ENCODE assay signal across 25 cellular contexts in the genomic region with DNA sequence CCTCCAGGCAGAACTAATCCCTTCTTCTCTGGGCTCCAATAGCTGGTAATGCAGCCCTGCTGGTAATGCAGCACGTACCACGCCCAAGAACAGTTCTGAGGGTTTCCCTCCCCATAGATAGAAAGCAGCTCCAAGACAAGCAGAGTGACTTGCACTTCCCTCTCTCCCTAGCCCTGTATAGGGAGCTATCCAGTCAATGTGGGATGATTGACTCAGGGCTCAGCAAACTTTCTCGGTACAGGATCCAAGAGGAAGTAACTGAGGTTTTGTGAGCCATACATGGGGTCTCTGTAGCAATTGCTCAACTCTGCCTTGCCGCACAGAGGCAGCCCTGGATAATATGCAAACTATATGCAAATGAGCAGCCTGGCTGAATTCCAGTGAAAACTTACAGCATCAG. TPM values are rescaled to one million over a fixed set of nuclear protein-coding genes. Genes with fewer than 3 reads are reported as not detected.
A peak's percentile ranks its signal among the peaks of the same experiment; 100 is the strongest.
DNase-seq lines count a peak whose midpoint lies in the region; ATAC-seq and TF ChIP-seq lines count a peak whose summit lies in the region.
"Had no signal": no experiment of that assay in that cellular context is flagged by ENCODE, and none has a peak within 500 bp of the region (broad histone marks: within the 10 kb centered on the region; RNA-seq: fewer than 3 reads in every experiment).

No MANE protein-coding gene starts in this region.

- H3K36me3 ChIP-seq in transverse colon, result no peaks in the 10 kb centered on the region
- H3K36me3 ChIP-seq: stomach, tibial artery had no signal

- TF ChIP-seq POLR2A in erythroblast (IDR thresholded peaks at IDR 0.05; ENCODE audit: low read length) (no peak), transverse colon (IDR thresholded peaks at IDR 0.05) (no peak)

- 50% methylated on average over 4 of the region's 4 CpGs; no CpG with 5 or more reads in 1 of the 2 donors for WGBS in transverse colon (ENCODE audit: low coverage in 1 of 2), 2 donors

- no peak for TF ChIP-seq CTCF in transverse colon (IDR thresholded peaks at IDR 0.05)
- no peak for TF ChIP-seq CTCF in foreskin keratinocyte (conservative IDR thresholded peaks at IDR 0.05)

- no peaks in the 10 kb centered on the region for H3K27me3 ChIP-seq in transverse colon
- peaks cover 19% of the 10 kb centered on the region for H3K27me3 ChIP-seq in foreskin keratinocyte

- no peak overlapping the region for H3K4me3 ChIP-seq in transverse colon
- H3K4me3 ChIP-seq: psoas muscle, stomach, tibial artery had no signal

- peak; percentile 52 to 68 for DNase-seq in Kasumi-1 (lab: John Stamatoyannopoulos, UW)
- peak; percentile 72 for DNase-seq in NCI-H82 (lab: John Stamatoyannopoulos, UW)
- peak; percentile 18 to 23 for DNase-seq in erythroblast (lab: John Stamatoyannopoulos, UW)
- DNase-seq in transverse colon, result peak; percentile 41
- no peak for DNase-seq in hypothalamus (lab: John Stamatoyannopoulos, UW)
- no peak for DNase-seq in foreskin keratinocyte
- DNase-seq: activated CD4-positive, alpha-beta T cell treated with anti-CD3 and anti-CD28 coated beads, Interleukin-2, amount 50 U/mL, for 1 hour; activated CD8-positive, alpha-beta memory T cell treated with anti-CD3 and anti-CD28 coated beads, Interleukin-2, amount 50 U/mL, for 4 hours; caudate nucleus; HFFc6; KG1; mammary epithelial cell; NCI-H1092 treated with DMSO at 0.1 percent for 48 hours; NCI-H2029 treated with DMSO at 0.1 percent for 48 hours; NCI-H345; nucleus accumbens; psoas muscle; SK-N-SH; stomach; T-helper 2 cell; tibial artery had no signal

- no peak overlapping the region for H3K27ac ChIP-seq in transverse colon
- H3K27ac ChIP-seq in foreskin keratinocyte, result no peak overlapping the region
- H3K27ac ChIP-seq: psoas muscle, stomach, tibial artery had no signal

- in situ Hi-C loops in transverse colon (cut with MboI; ENCODE audit: low pct_ligation_motif_present in 1 of 4, low pct_unique_long_range_greater_than_20kb in 1 of 4, low sequenced_read_pairs in 3 of 4), result no loop called here

- TF ChIP-seq EP300 in transverse colon (IDR thresholded peaks at IDR 0.05; ENCODE audit: low read depth), result no peak

- ATAC-seq in foreskin keratinocyte (no peak), GM21526 (IDR thresholded peaks at IDR 0.05; ENCODE audit: low FRiP score, unreplicated experiment) (no peak)
- ATAC-seq: activated T-helper 17 cell treated with anti-CD3 and anti-CD28 coated beads, Interleukin-2, amount 50 U/mL, for 72 hours; psoas muscle had no signal

- H3K4me1 ChIP-seq in transverse colon (peaks cover 4 to 9% (median 7%) of the 10 kb centered on the region in 4 donors), foreskin keratinocyte (no peaks in the 10 kb centered on the region)
- H3K4me1 ChIP-seq: psoas muscle had no signal

- intact Hi-C loops in transverse colon (cut with DNase I; ENCODE audit: low total_unique reads), result no loop called here

- no peaks in the 10 kb centered on the region for H3K9me3 ChIP-seq in transverse colon
- H3K9me3 ChIP-seq: psoas muscle, SK-N-SH, stomach, tibial artery had no signal

RNA-seq across cellular contexts. Expression of a gene that starts 15.5 kb away (rescaled TPM):
- total RNA-seq in transverse colon, result 10 to 100 TPM; 35.4 to 82.4 (median 49.2) TPM
- total RNA-seq in foreskin keratinocyte, result 86.0 and 108 TPM in 2 replicates
- polyA plus RNA-seq in foreskin keratinocyte, result 75.7 and 109 TPM in 2 replicates

RNA-seq across cellular contexts. Expression of a gene that starts 33.2 kb away (rescaled TPM):
- total RNA-seq in transverse colon, result 10 to 100 TPM; 29.5 to 90.6 (median 48.4) TPM
- 18.4 and 20.2 TPM in 2 replicates for total RNA-seq in foreskin keratinocyte
- polyA plus RNA-seq in foreskin keratinocyte, result 14.5 and 17.2 TPM in 2 replicates

RNA-seq across cellular contexts. Expression of a gene that starts 55.6 kb away (rescaled TPM):
- total RNA-seq in transverse colon, result under 1 TPM in 3 of 4 donors, not detected in 1; 0.14 to 0.32 (median 0.20) TPM
- not detected in 2 replicates for total RNA-seq in foreskin keratinocyte
- polyA plus RNA-seq in foreskin keratinocyte, result not detected in 2 replicates
- total RNA-seq: activated T-helper 17 cell treated with anti-CD3 and anti-CD28 coated beads, Interleukin-2, amount 50 U/mL, for 72 hours; HFFc6; HT1080; mammary epithelial cell; RPMI7951 had no signal
- polyA plus RNA-seq: mammary epithelial cell, SK-N-SH had no signal

Comparison
In these comparisons a context has a peak if more than half of its experiments do, and no peak if none do; other contexts are left out.
1. DNase-seq: peak in Kasumi-1 (2 of 2), NCI-H82 (single experiment), erythroblast (2 of 2) and transverse colon (single experiment); none in hypothalamus (0 of 51) and foreskin keratinocyte (0 of 2).